ENCODE assay signal across 1 cellular context in genomic region chr1:156479093-156480014, GRCh38.
TF ChIP-seq lines count a peak whose summit lies in the region.

No MANE protein-coding gene starts in this region.

TF ChIP-seq in H1, 55 proteins besides CTCF, POLR2A, EP300 and RAD21:
- TF ChIP-seq JUN (IDR thresholded peaks at IDR 0.05; ENCODE audit: low read depth, low read length) (no peak), E2F6 (IDR thresholded peaks at IDR 0.05) (no peak), SUZ12 (IDR thresholded peaks at IDR 0.05; ENCODE audit: low read length) (no peak), HDAC2 (IDR thresholded peaks at IDR 0.05; ENCODE audit: borderline replicate concordance in 1 of 2, low read depth in 2 of 2, low read length in 2 of 2) (no peak), EZH2 (IDR thresholded peaks at IDR 0.05; ENCODE audit: low read depth, low read length, severe bottlenecking) (no peak), EGR1 (IDR thresholded peaks at IDR 0.05; ENCODE audit: borderline replicate concordance, low read depth, low read length) (no peak), CEBPB (IDR thresholded peaks at IDR 0.05; ENCODE audit: low read depth, low read length) (no peak), ATF2 (IDR thresholded peaks at IDR 0.05; ENCODE audit: low read length) (no peak), MAX (IDR thresholded peaks at IDR 0.05) (no peak), KDM1A (IDR thresholded peaks at IDR 0.05; ENCODE audit: borderline replicate concordance, low read length) (no peak)
